ENCODE assay signal across 1 cellular context in the genomic region with DNA sequence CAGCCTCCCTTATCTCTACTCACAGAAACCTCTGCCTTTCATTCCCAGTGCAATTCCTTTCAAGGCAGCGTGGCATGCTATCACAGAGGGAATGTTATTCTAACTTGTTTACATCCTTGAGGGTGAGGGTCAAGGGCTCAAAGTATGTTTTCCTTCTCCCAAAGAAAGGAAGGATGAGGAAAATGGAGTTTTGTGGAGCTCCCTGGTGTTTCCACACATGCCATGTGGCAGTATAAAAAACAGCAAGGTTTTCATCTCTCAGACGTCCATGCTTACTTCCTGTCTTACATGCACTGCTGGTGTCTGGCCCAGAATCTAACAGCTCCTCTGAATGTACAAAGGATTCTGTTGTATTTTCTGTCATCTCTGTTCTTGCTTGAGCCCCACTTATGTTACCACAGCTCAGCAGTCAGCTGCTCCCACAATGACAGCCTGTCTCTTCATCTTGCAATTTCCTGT.
TF ChIP-seq lines count a peak whose summit lies in the region.

No MANE protein-coding gene starts in this region.

TF ChIP-seq in WTC11, 78 proteins besides CTCF, POLR2A, EP300 and RAD21 (continued from another document):
- no peak for TF ChIP-seq E2F4 (CRISPR knock-in tag; IDR thresholded peaks at IDR 0.05; ENCODE audit: borderline replicate concordance, low read depth)
